21 cellular contexts compared by ENCODE assay signal in the genomic region with DNA sequence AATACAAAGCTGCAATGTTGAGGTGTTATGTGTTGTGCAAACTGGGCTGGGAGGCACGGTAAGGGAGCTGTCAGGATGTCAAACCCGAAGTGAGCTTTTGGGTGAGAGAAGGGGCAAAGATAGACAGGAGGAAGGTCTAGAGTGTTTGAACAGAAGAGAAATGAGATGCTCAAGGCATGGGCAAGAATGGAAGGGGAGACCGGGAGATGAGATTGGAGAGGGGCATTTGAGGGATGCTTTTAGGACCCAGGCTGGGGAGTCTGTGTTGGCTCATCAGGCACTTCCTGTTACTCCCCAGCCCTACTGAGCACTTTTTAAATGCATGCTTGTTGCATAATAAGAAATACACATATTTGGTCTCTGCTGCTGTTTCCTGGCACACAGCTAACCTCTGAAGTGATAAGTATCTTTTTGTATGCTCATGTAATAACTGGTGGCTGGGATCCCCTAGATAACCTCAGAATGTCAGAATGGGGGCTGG. TPM values are rescaled to one million over a fixed set of nuclear protein-coding genes. Genes with fewer than 3 reads are reported as not detected.
DNase-seq lines count a peak whose midpoint lies in the region; ATAC-seq and FAIRE-seq lines count a peak whose summit lies in the region.
"Had no signal": no experiment of that assay in that cellular context is flagged by ENCODE, and none has a peak within 500 bp of the region (broad histone marks: within the 10 kb centered on the region; RNA-seq: fewer than 3 reads in every experiment).

No MANE protein-coding gene starts in this region.

- H3K9me3 Mint-ChIP-seq in activated T-cell treated with anti-CD3 and anti-CD28 coated beads, Interleukin-2, amount 50 U/mL, for 72 hours: no peaks in the 10 kb centered on the region
- H3K9me3 Mint-ChIP-seq in activated naive CD8-positive, alpha-beta T cell (ENCODE audit: low read depth): no peaks in the 10 kb centered on the region

- H3K36me3 ChIP-seq in small intestine (ENCODE audit: control insufficient read depth in 2 of 2, insufficient read depth in 2 of 2, low read length in 2 of 2): no peaks in the 10 kb centered on the region
- H3K36me3 ChIP-seq: prostate gland, transverse colon had no signal

- DNase-seq in activated T-cell treated with anti-CD3 and anti-CD28 coated beads, Interleukin-2, amount 50 U/mL, for 72 hours: no peak
- no peak for DNase-seq in activated T-cell treated with anti-CD3 and anti-CD28 coated beads, Interleukin-2, amount 50 U/mL, for 1 hour
- DNase-seq in NCI-H226: peak; percentile 18
- DNase-seq in small intestine: peak; percentile 21
- DNase-seq in occipital lobe (lab: John Stamatoyannopoulos, UW): no peak
- no peak for DNase-seq in RPMI8226
- DNase-seq: caudate nucleus, DMS53, glutamatergic neuron, NCI-H2081, NCI-H748 treated with DMSO at 0.1 percent for 48 hours, SHP77, transverse colon had no signal

- H3K9me3 ChIP-seq in small intestine (ENCODE audit: control insufficient read depth, low read depth): peaks cover 2% of the 10 kb centered on the region
- H3K9me3 ChIP-seq: prostate gland, transverse colon had no signal

- peaks cover 47% of the 10 kb centered on the region for H3K4me1 Mint-ChIP-seq in activated T-cell treated with anti-CD3 and anti-CD28 coated beads, Interleukin-2, amount 50 U/mL, for 72 hours (ENCODE audit: low read depth)
- peaks cover 60% of the 10 kb centered on the region for H3K4me1 Mint-ChIP-seq in activated naive CD8-positive, alpha-beta T cell (ENCODE audit: low read depth)

- no peaks in the 10 kb centered on the region for H3K36me3 Mint-ChIP-seq in activated T-cell treated with anti-CD3 and anti-CD28 coated beads, Interleukin-2, amount 50 U/mL, for 72 hours (ENCODE audit: insufficient read depth in 2 of 2)
- H3K36me3 Mint-ChIP-seq in activated naive CD8-positive, alpha-beta T cell: no peaks in the 10 kb centered on the region

- H3K27ac Mint-ChIP-seq in activated T-cell treated with anti-CD3 and anti-CD28 coated beads, Interleukin-2, amount 50 U/mL, for 72 hours: peak overlapping the region; percentile 35
- H3K27ac Mint-ChIP-seq in activated naive CD8-positive, alpha-beta T cell: peak overlapping the region; percentile 77

- peaks cover 0 to 2% of the 10 kb centered on the region in 2 donors for H3K27me3 ChIP-seq in small intestine (ENCODE audit: control insufficient read depth in 2 of 2, insufficient read depth in 2 of 2, low read length in 2 of 2)
- H3K27me3 ChIP-seq: transverse colon had no signal

- no peak overlapping the region for H3K4me3 ChIP-seq in small intestine (ENCODE audit: low read depth in 1 of 2, low read length in 2 of 2)
- H3K4me3 ChIP-seq: prostate gland, transverse colon had no signal

- WGBS in small intestine, 3 donors: 56 to 71% (median 66%) methylated on average over 3 of the region's 3 CpGs

- ATAC-seq in activated T-cell treated with anti-CD3 and anti-CD28 coated beads, Interleukin-2, amount 50 U/mL, for 72 hours (replicated peaks in 1 of 2): peak; percentile 46 to 78
- no peak for ATAC-seq in HG03354 (IDR thresholded peaks at IDR 0.05; ENCODE audit: poor library complexity, severe bottlenecking, unreplicated experiment)
- ATAC-seq: HCT116 had no signal

- H3K27ac ChIP-seq in small intestine (ENCODE audit: low read depth in 1 of 2, low read length in 1 of 2): peak overlapping the region in 1 of 2 donors; percentile 52
- H3K27ac ChIP-seq: HL-60, prostate gland had no signal

- peak overlapping the region; percentile 63 for H3K4me3 Mint-ChIP-seq in activated T-cell treated with anti-CD3 and anti-CD28 coated beads, Interleukin-2, amount 50 U/mL, for 72 hours
- peak overlapping the region; percentile 74 for H3K4me3 Mint-ChIP-seq in activated naive CD8-positive, alpha-beta T cell

- no peaks in the 10 kb centered on the region for H3K4me1 ChIP-seq in small intestine (ENCODE audit: control insufficient read depth in 2 of 2, insufficient read depth in 1 of 2, low read depth in 1 of 2, low read length in 1 of 2)
- H3K4me1 ChIP-seq: prostate gland, transverse colon had no signal

- no peaks in the 10 kb centered on the region for H3K27me3 Mint-ChIP-seq in activated T-cell treated with anti-CD3 and anti-CD28 coated beads, Interleukin-2, amount 50 U/mL, for 72 hours (ENCODE audit: low read depth)
- H3K27me3 Mint-ChIP-seq in activated naive CD8-positive, alpha-beta T cell: no peaks in the 10 kb centered on the region

- no peak for FAIRE-seq in small intestine (lab: Jason Lieb, UNC)
- FAIRE-seq: endothelial cell of umbilical vein had no signal

RNA-seq across cellular contexts. Expression of a gene that starts 13.7 kb away (rescaled TPM):
- under 1 TPM; 0.05 to 0.07 TPM for total RNA-seq in activated T-cell treated with anti-CD3 and anti-CD28 coated beads, Interleukin-2, amount 50 U/mL, for 72 hours
- not detected for polyA plus RNA-seq in small intestine
- total RNA-seq in occipital lobe: 0.31 TPM
- total RNA-seq: endothelial cell of umbilical vein, kidney epithelial cell had no signal
- polyA plus RNA-seq: endothelial cell of umbilical vein had no signal

RNA-seq across cellular contexts. Expression of a gene that starts 19.2 kb away (rescaled TPM):
- total RNA-seq in activated T-cell treated with anti-CD3 and anti-CD28 coated beads, Interleukin-2, amount 50 U/mL, for 72 hours: 10 to 100 TPM; 24.3 to 31.4 TPM
- polyA plus RNA-seq in small intestine: 10 to 100 TPM in 1 of 3 donors, 1 to 10 TPM in 2; 1.8 to 13.9 (median 3.2) TPM
- 22.8 TPM for total RNA-seq in occipital lobe

RNA-seq across cellular contexts. Expression of a gene that starts 32.9 kb away (rescaled TPM):
- total RNA-seq in activated T-cell treated with anti-CD3 and anti-CD28 coated beads, Interleukin-2, amount 50 U/mL, for 72 hours: not detected
- under 1 TPM in 1 of 3 donors, not detected in 2; 0.22 TPM for polyA plus RNA-seq in small intestine
- total RNA-seq in occipital lobe: not detected
- total RNA-seq: endothelial cell of umbilical vein, kidney epithelial cell, LHCN-M2, transverse colon had no signal
- polyA plus RNA-seq: endothelial cell of umbilical vein had no signal

RNA-seq across cellular contexts. Expression of a gene that starts 39.9 kb away (rescaled TPM):
- not detected for total RNA-seq in activated T-cell treated with anti-CD3 and anti-CD28 coated beads, Interleukin-2, amount 50 U/mL, for 72 hours
- not detected for polyA plus RNA-seq in small intestine
- not detected for total RNA-seq in occipital lobe
- total RNA-seq: endothelial cell of umbilical vein, kidney epithelial cell, LHCN-M2, transverse colon had no signal
- polyA plus RNA-seq: endothelial cell of umbilical vein had no signal

RNA-seq across cellular contexts. Expression of a gene that starts 41.7 kb away (rescaled TPM):
- 10 to 100 TPM; 35.3 to 44.5 TPM for total RNA-seq in activated T-cell treated with anti-CD3 and anti-CD28 coated beads, Interleukin-2, amount 50 U/mL, for 72 hours
- 1 to 10 TPM in 2 of 3 donors, under 1 TPM in 1; 0.89 to 9.7 (median 5.1) TPM for polyA plus RNA-seq in small intestine
- 8.6 TPM for total RNA-seq in occipital lobe

Comparison
In these comparisons a context has a peak if more than half of its experiments do, and no peak if none do; other contexts are left out.
1. DNase-seq: peak in NCI-H226 (single experiment) and small intestine (single experiment); none in activated T-cell treated with anti-CD3 and anti-CD28 coated beads, Interleukin-2, amount 50 U/mL, for 72 hours (0 of 2), activated T-cell treated with anti-CD3 and anti-CD28 coated beads, Interleukin-2, amount 50 U/mL, for 1 hour (single experiment), occipital lobe (single experiment) and RPMI8226 (single experiment).